10 cellular contexts compared by ENCODE assay signal in the genomic region with DNA sequence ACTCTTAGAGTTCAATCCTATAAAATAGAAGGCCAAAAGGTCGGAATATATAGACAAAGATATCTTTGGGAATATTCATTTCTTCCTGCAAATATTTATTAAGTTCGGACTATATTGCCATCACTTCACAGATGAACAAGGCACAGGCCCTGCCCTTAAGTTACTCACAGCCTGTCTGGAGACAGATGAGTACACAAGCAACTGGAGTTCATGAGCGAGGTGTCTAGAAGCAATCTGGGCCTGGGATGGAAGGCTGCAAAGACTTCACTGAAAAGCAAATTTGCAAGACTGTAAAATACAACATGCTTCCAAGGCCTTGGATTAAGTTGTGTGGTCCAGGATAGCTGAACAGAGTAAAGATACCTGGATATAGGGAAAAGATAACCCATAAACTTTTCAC. TPM values are rescaled to one million over a fixed set of nuclear protein-coding genes. Genes with fewer than 3 reads are reported as not detected.
DNase-seq lines count a peak whose midpoint lies in the region; ATAC-seq and TF ChIP-seq lines count a peak whose summit lies in the region.
"Had no signal": no experiment of that assay in that cellular context is flagged by ENCODE, and none has a peak within 500 bp of the region (broad histone marks: within the 10 kb centered on the region; RNA-seq: fewer than 3 reads in every experiment).

No MANE protein-coding gene starts in this region.

- no peak for ATAC-seq in activated T-cell treated with anti-CD3 and anti-CD28 coated beads, Interleukin-2, amount 50 U/mL, for 72 hours (replicated peaks in 1 of 2)
- ATAC-seq in stimulated activated naive CD8-positive, alpha-beta T cell treated with anti-CD3 and anti-CD28 coated beads, Interleukin-15, amount 100 ng/mL, for 72 hours, result no peak

- CTCF ChIA-PET in activated CD4-positive, alpha-beta T cell treated with anti-CD3 and anti-CD28 coated beads, Interleukin-2, amount 10 ng/mL, durations not matched to agents 7 days and 5 days (lab: Charles Lee), result interaction anchor here (0.6 to 1.6 kb wide), 3 partner anchors 11 to 89 kb away, joined by 3 read pairs; no protein-coding TSS in a partner anchor

- no peak for DNase-seq in activated T-cell treated with anti-CD3 and anti-CD28 coated beads, Interleukin-2, amount 50 U/mL, for 72 hours
- DNase-seq in activated T-cell treated with anti-CD3 and anti-CD28 coated beads for 4 hours (no peak), fibroblast of villous mesenchyme (ENCODE audit: low read depth) (peak; percentile 15), medulla oblongata (ENCODE audit: extremely low spot score) (no peak), GM13977 (ENCODE audit: low spot score) (no peak), NCI-H510A (lab: John Stamatoyannopoulos, UW) (no peak)
- no peak for DNase-seq in activated CD4-positive, alpha-beta T cell treated with anti-CD3 and anti-CD28 coated beads, Interleukin-2, amount 10 ng/mL, durations not matched to agents 7 days and 5 days
- DNase-seq in stimulated activated naive CD8-positive, alpha-beta T cell treated with anti-CD3 and anti-CD28 coated beads, Interleukin-15, amount 100 ng/mL, for 72 hours, result no peak
- DNase-seq: H7, NCI-H748 treated with DMSO at 0.1 percent for 48 hours had no signal

- peaks cover 80% of the 10 kb centered on the region for H3K4me1 Mint-ChIP-seq in activated T-cell treated with anti-CD3 and anti-CD28 coated beads, Interleukin-2, amount 50 U/mL, for 72 hours (ENCODE audit: low read depth)
- peaks cover 71% of the 10 kb centered on the region for H3K4me1 Mint-ChIP-seq in activated CD4-positive, alpha-beta T cell treated with anti-CD3 and anti-CD28 coated beads, Interleukin-2, amount 10 ng/mL, durations not matched to agents 7 days and 5 days
- peaks cover 66% of the 10 kb centered on the region for H3K4me1 Mint-ChIP-seq in stimulated activated naive CD8-positive, alpha-beta T cell treated with anti-CD3 and anti-CD28 coated beads, Interleukin-15, amount 100 ng/mL, for 72 hours

- H3K27me3 Mint-ChIP-seq in activated T-cell treated with anti-CD3 and anti-CD28 coated beads, Interleukin-2, amount 50 U/mL, for 72 hours (ENCODE audit: low read depth), result no peaks in the 10 kb centered on the region
- H3K27me3 Mint-ChIP-seq in activated CD4-positive, alpha-beta T cell treated with anti-CD3 and anti-CD28 coated beads, Interleukin-2, amount 10 ng/mL, durations not matched to agents 7 days and 5 days, result no peaks in the 10 kb centered on the region
- no peaks in the 10 kb centered on the region for H3K27me3 Mint-ChIP-seq in stimulated activated naive CD8-positive, alpha-beta T cell treated with anti-CD3 and anti-CD28 coated beads, Interleukin-15, amount 100 ng/mL, for 72 hours

- no peak overlapping the region for H3K4me3 ChIP-seq in fibroblast of villous mesenchyme (ENCODE audit: low read depth, low read length)

- H3K4me3 Mint-ChIP-seq in activated T-cell treated with anti-CD3 and anti-CD28 coated beads, Interleukin-2, amount 50 U/mL, for 72 hours, result peak overlapping the region; percentile 94 to 98
- peak overlapping the region; percentile 98 for H3K4me3 Mint-ChIP-seq in activated CD4-positive, alpha-beta T cell treated with anti-CD3 and anti-CD28 coated beads, Interleukin-2, amount 10 ng/mL, durations not matched to agents 7 days and 5 days
- H3K4me3 Mint-ChIP-seq in stimulated activated naive CD8-positive, alpha-beta T cell treated with anti-CD3 and anti-CD28 coated beads, Interleukin-15, amount 100 ng/mL, for 72 hours, result peak overlapping the region; percentile 97 to 99

- POLR2A ChIA-PET in activated CD4-positive, alpha-beta T cell treated with anti-CD3 and anti-CD28 coated beads, Interleukin-2, amount 10 ng/mL, durations not matched to agents 7 days and 5 days (lab: Charles Lee), result no interaction called here

- TF ChIP-seq CTCF in fibroblast of villous mesenchyme (IDR thresholded peaks at IDR 0.05; ENCODE audit: insufficient read depth, low read depth, low read length) (no peak), GM13977 (IDR thresholded peaks at IDR 0.05; ENCODE audit: extremely low read depth, insufficient read depth, missing control alignments) (no peak)

- peaks cover 0 to 2% of the 10 kb centered on the region in 2 donors for H3K9me3 Mint-ChIP-seq in activated T-cell treated with anti-CD3 and anti-CD28 coated beads, Interleukin-2, amount 50 U/mL, for 72 hours
- peaks cover 2% of the 10 kb centered on the region for H3K9me3 Mint-ChIP-seq in activated CD4-positive, alpha-beta T cell treated with anti-CD3 and anti-CD28 coated beads, Interleukin-2, amount 10 ng/mL, durations not matched to agents 7 days and 5 days
- H3K9me3 Mint-ChIP-seq in stimulated activated naive CD8-positive, alpha-beta T cell treated with anti-CD3 and anti-CD28 coated beads, Interleukin-15, amount 100 ng/mL, for 72 hours, result no peaks in the 10 kb centered on the region

- in situ Hi-C loops in GM13977 (cut with MboI; ENCODE audit: low pct_unique_long_range_greater_than_20kb, low sequenced_read_pairs, unreplicated experiment), result no loop called here

- peaks cover 5 to 10% of the 10 kb centered on the region in 2 donors for H3K36me3 Mint-ChIP-seq in activated T-cell treated with anti-CD3 and anti-CD28 coated beads, Interleukin-2, amount 50 U/mL, for 72 hours (ENCODE audit: insufficient read depth in 2 of 2)
- H3K36me3 Mint-ChIP-seq in activated CD4-positive, alpha-beta T cell treated with anti-CD3 and anti-CD28 coated beads, Interleukin-2, amount 10 ng/mL, durations not matched to agents 7 days and 5 days (ENCODE audit: low read depth), result peaks cover 43% of the 10 kb centered on the region

- H3K27ac Mint-ChIP-seq in activated T-cell treated with anti-CD3 and anti-CD28 coated beads, Interleukin-2, amount 50 U/mL, for 72 hours, result peak overlapping the region; percentile 97
- peak overlapping the region; percentile 96 for H3K27ac Mint-ChIP-seq in activated CD4-positive, alpha-beta T cell treated with anti-CD3 and anti-CD28 coated beads, Interleukin-2, amount 10 ng/mL, durations not matched to agents 7 days and 5 days
- H3K27ac Mint-ChIP-seq in stimulated activated naive CD8-positive, alpha-beta T cell treated with anti-CD3 and anti-CD28 coated beads, Interleukin-15, amount 100 ng/mL, for 72 hours, result peak overlapping the region; percentile 9 to 97

RNA-seq across cellular contexts. Expression of gene CEP85L, which starts 56.7 kb away (rescaled TPM):
- 10 to 100 TPM; 32.4 to 44.7 TPM for total RNA-seq in activated T-cell treated with anti-CD3 and anti-CD28 coated beads, Interleukin-2, amount 50 U/mL, for 72 hours
- 10 to 100 TPM; 47.9 to 50.3 TPM for total RNA-seq in activated CD4-positive, alpha-beta T cell treated with anti-CD3 and anti-CD28 coated beads, Interleukin-2, amount 10 ng/mL, durations not matched to agents 7 days and 5 days
- total RNA-seq in fibroblast of villous mesenchyme, result 13.2 and 16.4 TPM in 2 replicates
